1 cellular context compared by ENCODE assay signal in genomic region chr4:56535915-56536314, GRCh38.
TF ChIP-seq lines count a peak whose summit lies in the region.

No MANE protein-coding gene starts in this region.

TF ChIP-seq in GM23338, 12 proteins besides CTCF, POLR2A, EP300 and RAD21 (continued from another document):
- TF ChIP-seq REST (IDR thresholded peaks at IDR 0.05; ENCODE audit: unreplicated experiment) = no peak
- TF ChIP-seq EZH2phosphoT487 (IDR thresholded peaks at IDR 0.05; ENCODE audit: unreplicated experiment) = no peak
- TF ChIP-seq JUNB (IDR thresholded peaks at IDR 0.05; ENCODE audit: unreplicated experiment) = no peak
- no peak for TF ChIP-seq CREB1 (CRISPR knock-in tag; IDR thresholded peaks at IDR 0.05; ENCODE audit: low read depth)
- TF ChIP-seq NANOG (IDR thresholded peaks at IDR 0.05; ENCODE audit: borderline replicate concordance) = no peak
- TF ChIP-seq STAT1 (IDR thresholded peaks at IDR 0.05; ENCODE audit: unreplicated experiment) = no peak
- no peak for TF ChIP-seq ZNF462 (CRISPR knock-in tag; IDR thresholded peaks at IDR 0.05)
- no peak for TF ChIP-seq ETS1 (IDR thresholded peaks at IDR 0.05)
- TF ChIP-seq POLR2AphosphoS5 (IDR thresholded peaks at IDR 0.05; ENCODE audit: low read depth) = no peak
